Comparison of ENCODE assay signal across 8 cellular contexts in the genomic region with DNA sequence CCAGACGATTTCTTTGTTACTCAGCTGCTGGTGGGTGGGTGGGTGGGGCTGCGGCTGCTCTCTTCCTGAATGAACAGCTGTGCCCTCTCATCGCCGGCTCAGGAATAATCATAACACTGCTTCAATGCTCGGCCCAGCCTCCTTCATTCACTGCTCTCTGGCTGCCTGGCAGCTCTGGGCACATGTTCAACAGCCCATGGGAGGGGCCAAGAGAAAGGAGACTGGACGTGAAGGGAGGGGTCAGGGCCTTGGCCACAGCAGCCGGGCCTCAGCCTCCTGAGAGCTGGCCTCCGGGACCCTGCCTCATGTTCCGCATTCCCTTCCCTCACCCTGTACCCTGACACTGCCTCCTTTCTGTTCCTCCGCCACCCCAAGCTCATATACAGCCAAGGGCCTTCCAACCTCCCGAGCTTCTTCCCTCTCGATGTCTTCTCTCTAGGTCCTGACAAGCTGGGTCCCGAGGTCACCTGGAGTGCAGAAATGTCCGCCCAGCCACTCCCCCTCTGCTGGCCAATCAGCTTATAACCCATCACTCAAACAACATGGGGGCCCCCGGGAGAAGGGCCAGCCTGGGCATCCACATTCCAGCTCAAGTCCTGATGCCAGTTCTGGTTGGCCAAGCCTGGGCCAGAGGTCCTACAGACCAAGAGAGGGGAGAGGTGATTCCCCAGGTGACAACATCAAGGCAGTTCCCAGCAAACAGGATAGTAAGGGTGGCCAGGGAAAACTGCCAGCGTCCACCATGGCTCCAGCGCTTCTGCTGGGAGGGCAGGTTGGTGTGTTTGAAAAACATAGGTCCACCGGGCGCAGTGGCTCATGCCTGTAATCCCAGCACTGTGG. TPM values are rescaled to one million over a fixed set of nuclear protein-coding genes. Genes with fewer than 3 reads are reported as not detected.
DNase-seq lines count a peak whose midpoint lies in the region; ATAC-seq and TF ChIP-seq lines count a peak whose summit lies in the region.

No MANE protein-coding gene starts in this region.

- TF ChIP-seq POLR2A in esophagus muscularis mucosa (IDR thresholded peaks at IDR 0.05; ENCODE audit: low read depth), result no peak
- TF ChIP-seq POLR2A in lower leg skin (IDR thresholded peaks at IDR 0.05), result no peak

- H3K27ac ChIP-seq in esophagus muscularis mucosa (replicated peaks in 1 of 4), result peak overlapping the region; percentile 54 to 72 (median 66)

- no peak for TF ChIP-seq EP300 in esophagus muscularis mucosa (IDR thresholded peaks at IDR 0.05)

- DNase-seq in EL (peak; percentile 80), NCI-H510A (lab: John Stamatoyannopoulos, UW) (peak; percentile 58), esophagus muscularis mucosa (ENCODE audit: extremely low spot score) (no peak), nucleus accumbens (lab: John Stamatoyannopoulos, UW) (peak in 44 of 56 donors; percentile 13 to 84 (median 54)), NOMO-1 treated with dmso at 0.1 percent for 144 hours (lab: John Stamatoyannopoulos, UW; ENCODE audit: unreplicated experiment) (no peak), lower leg skin (ENCODE audit: low spot score in 2 of 2) (no peak)

- H3K9me3 ChIP-seq in esophagus muscularis mucosa, result no peaks in the 10 kb centered on the region

- no peak for ATAC-seq in HG02678 (IDR thresholded peaks at IDR 0.05; ENCODE audit: unreplicated experiment)
- no peak for ATAC-seq in GM19324 (IDR thresholded peaks at IDR 0.05; ENCODE audit: low FRiP score, unreplicated experiment)

- no peak for TF ChIP-seq CTCF in esophagus muscularis mucosa (IDR thresholded peaks at IDR 0.05)
- TF ChIP-seq CTCF in lower leg skin (IDR thresholded peaks at IDR 0.05), result no peak

- H3K36me3 ChIP-seq in esophagus muscularis mucosa, result no peaks in the 10 kb centered on the region

- 27% methylated on average over 19 of the region's 19 CpGs for WGBS in esophagus muscularis mucosa
- 49 to 59% methylated on average over 19 of the region's 19 CpGs for WGBS in lower leg skin, 2 donors

- H3K4me1 ChIP-seq in esophagus muscularis mucosa, result peaks cover 24 to 62% (median 52%) of the 10 kb centered on the region in 4 donors

- intact Hi-C loops in esophagus muscularis mucosa (cut with DNase I) (no loop called here), lower leg skin (cut with DNase I; ENCODE audit: low total_unique reads) (no loop called here)

- no peaks in the 10 kb centered on the region for H3K27me3 ChIP-seq in esophagus muscularis mucosa

- peak overlapping the region in 3 of 4 donors; percentile 0 to 20 (median 2) for H3K4me3 ChIP-seq in esophagus muscularis mucosa
- H3K4me3 ChIP-seq in lower leg skin (ENCODE audit: low read depth, poor library complexity, severe bottlenecking), result no peak overlapping the region

RNA-seq across cellular contexts. Expression of gene CSDC2, which starts 3.2 kb away (rescaled TPM):
- 10 to 100 TPM in 1 of 4 donors, 1 to 10 TPM in 3; 2.9 to 12.4 (median 7.1) TPM for total RNA-seq in esophagus muscularis mucosa
- 1 to 10 TPM in 2 of 4 donors, under 1 TPM in 2; 0.63 to 3.0 (median 1.0) TPM for total RNA-seq in lower leg skin

RNA-seq across cellular contexts. Expression of gene POLR3H, which starts 13.4 kb away (rescaled TPM):
- total RNA-seq in esophagus muscularis mucosa (10 to 100 TPM; 20.9 to 28.2 (median 23.0) TPM), lower leg skin (10 to 100 TPM in 3 of 4 donors, 1 to 10 TPM in 1; 8.7 to 19.7 (median 16.4) TPM)

RNA-seq across cellular contexts. Expression of gene PMM1, which starts 32.0 kb away (rescaled TPM):
- total RNA-seq in esophagus muscularis mucosa (10 to 100 TPM; 37.4 to 54.2 (median 39.3) TPM), lower leg skin (10 to 100 TPM; 44.0 to 60.4 (median 50.1) TPM)

Comparison
In these comparisons a context has a peak if more than half of its experiments do, and no peak if none do; other contexts are left out.
1. DNase-seq: peak in EL (single experiment), NCI-H510A (single experiment) and nucleus accumbens (44 of 56); none in esophagus muscularis mucosa (single experiment), NOMO-1 treated with dmso at 0.1 percent for 144 hours (single experiment) and lower leg skin (0 of 2).